In genomic region chr6:37704498-37704897, GRCh38 we compare ENCODE assay signal across 8 cellular contexts. TPM values are rescaled to one million over a fixed set of nuclear protein-coding genes. Genes with fewer than 3 reads are reported as not detected.
DNase-seq lines count a peak whose midpoint lies in the region; ATAC-seq, FAIRE-seq and TF ChIP-seq lines count a peak whose summit lies in the region.
"Not testable (repeated sequence)": the region's sequence is repeated elsewhere in the genome, so short reads cannot be mapped to it uniquely, and the experiment has no call there.

No MANE protein-coding gene starts in this region.

- CTCF ChIA-PET in A549 (lab: Yijun Ruan, JAX) (interaction anchor here (0.7 to 2.4 kb wide), 12 partner anchors 10 to 866 kb away, joined by 3 to 12 read pairs (median 4); no protein-coding TSS in a partner anchor), activated B cell treated with CpG ODN at 0.5 μM for 24 hours (lab: Charles Lee) (interaction anchor here (0.6 to 0.9 kb wide), 4 partner anchors 19 to 308 kb away, joined by 3 to 4 read pairs (median 3); no protein-coding TSS in a partner anchor)

- not testable (repeated sequence) for H2BK120ac ChIP-seq in mesenchymal stem cell (ENCODE audit: low read depth, low read length)

- H3K27ac Mint-ChIP-seq in HFFc6; activated naive CD8-positive, alpha-beta T cell; endothelial cell (ENCODE audit: unreplicated experiment): not testable (repeated sequence)
- H3K27ac Mint-ChIP-seq in activated B cell treated with CpG ODN at 0.5 μM for 24 hours, result peak overlapping the region; percentile 71

- POLR2A ChIA-PET in A549 (lab: Yijun Ruan, JAX) (interaction anchor here (0.6 kb wide), 1 partner anchor 151 kb away, joined by 5 read pairs; no protein-coding TSS in a partner anchor), activated B cell treated with CpG ODN at 0.5 μM for 24 hours (lab: Charles Lee) (interaction anchor here (1.2 to 1.3 kb wide), 2 partner anchors 25 to 114 kb away, joined by 3 to 5 read pairs; no protein-coding TSS in a partner anchor)

- not testable (repeated sequence) for H2BK15ac ChIP-seq in mesenchymal stem cell (ENCODE audit: low read depth, poor library complexity, severe bottlenecking)

- peak overlapping the region; percentile 91 for H3K9ac ChIP-seq in mesenchymal stem cell (ENCODE audit: low read length)

- H3K9me3 ChIP-seq in A549; mesenchymal stem cell (ENCODE audit: control insufficient read depth, low read length); osteoblast (ENCODE audit: low read depth, low read length); stomach: not testable (repeated sequence)

- TF ChIP-seq RAD21 in A549 (conservative IDR thresholded peaks at IDR 0.05 in 1 of 2, IDR thresholded peaks at IDR 0.05 in 1 of 2), result not testable (repeated sequence)

- FAIRE-seq in A549 (lab: Jason Lieb, UNC), result not testable (repeated sequence)

- H3K14ac ChIP-seq in mesenchymal stem cell (ENCODE audit: low read length in 2 of 2), result not testable (repeated sequence)

- H3K4ac ChIP-seq in mesenchymal stem cell (ENCODE audit: low read depth in 1 of 2, low read length in 2 of 2), result not testable (repeated sequence)

- not testable (repeated sequence) for H4K8ac ChIP-seq in mesenchymal stem cell (ENCODE audit: low read length)

- intact Hi-C loops in activated B cell treated with CpG ODN at 0.5 μM for 24 hours (cut with micrococcal nuclease), result loop anchor here (2.0 kb wide), 1 partner anchor 156 kb away; no protein-coding TSS in a partner anchor
- intact Hi-C loops in stomach (cut with DNase I; ENCODE audit: low total_unique reads), result not testable (repeated sequence)

- H3K9me3 Mint-ChIP-seq in HFFc6; activated B cell treated with CpG ODN at 0.5 μM for 24 hours; activated naive CD8-positive, alpha-beta T cell (ENCODE audit: low read depth); endothelial cell (ENCODE audit: unreplicated experiment): not testable (repeated sequence)

- 94% methylated on average over 2 of the region's 3 CpGs for WGBS in A549 (ENCODE audit: missing lambda C conversion rate)
- 40% methylated on average over 1 of the region's 3 CpGs for WGBS in mesenchymal stem cell
- WGBS in stomach, 5 donors, result 64 to 90% (median 88%) methylated on average over 3 of the region's 3 CpGs

- H3K4me3 Mint-ChIP-seq in HFFc6 (peak overlapping the region; percentile 83), activated B cell treated with CpG ODN at 0.5 μM for 24 hours (peak overlapping the region; percentile 86), endothelial cell (ENCODE audit: unreplicated experiment) (peak overlapping the region; percentile 79)
- peak overlapping the region; percentile 82 for H3K4me3 Mint-ChIP-seq in activated naive CD8-positive, alpha-beta T cell

- H2BK5ac ChIP-seq in mesenchymal stem cell (ENCODE audit: low read depth, low read length, poor library complexity, severe bottlenecking), result not testable (repeated sequence)

- H4K20me1 ChIP-seq in osteoblast (ENCODE audit: insufficient read depth, low read length), result not testable (repeated sequence)

- H3K27me3 ChIP-seq in mesenchymal stem cell (ENCODE audit: control insufficient read depth in 1 of 2, insufficient read depth in 1 of 2, low read length in 2 of 2); osteoblast (ENCODE audit: insufficient read depth, low read length): not testable (repeated sequence)
- H3K27me3 ChIP-seq in stomach, result peaks cover 0 to 24% (median under 1%) of the 10 kb centered on the region in 3 donors

- not testable (repeated sequence) for ATAC-seq in A549; activated B cell treated with CpG ODN at 0.5 μM for 24 hours (ENCODE audit: low read depth)

- peak overlapping the region; percentile 74 for H3K4me2 ChIP-seq in A549
- H3K4me2 ChIP-seq in mesenchymal stem cell (ENCODE audit: low read length, poor library complexity, severe bottlenecking), result not testable (repeated sequence)
- peak overlapping the region; percentile 84 for H3K4me2 ChIP-seq in osteoblast (ENCODE audit: insufficient read depth, low read length)

- not testable (repeated sequence) for TF ChIP-seq CTCF in A549 (IDR thresholded peaks at IDR 0.05); HFFc6 (IDR thresholded peaks at IDR 0.05); activated B cell treated with CpG ODN at 0.5 μM for 24 hours (IDR thresholded peaks at IDR 0.05); endothelial cell (IDR thresholded peaks at IDR 0.05; ENCODE audit: unreplicated experiment); osteoblast (IDR thresholded peaks at IDR 0.05; ENCODE audit: extremely low read depth, low read depth, low read length); stomach (IDR thresholded peaks at IDR 0.05)

- peaks cover 26% of the 10 kb centered on the region for H3K4me1 ChIP-seq in A549
- peaks cover 13% of the 10 kb centered on the region for H3K4me1 ChIP-seq in mesenchymal stem cell (ENCODE audit: control insufficient read depth, insufficient read depth, low read depth, low read length)
- H3K4me1 ChIP-seq in osteoblast (ENCODE audit: insufficient read depth, low read length), result peaks cover 22% of the 10 kb centered on the region
- peaks cover 9 to 24% (median 16%) of the 10 kb centered on the region in 4 donors for H3K4me1 ChIP-seq in stomach

- not testable (repeated sequence) for TF ChIP-seq POLR2A in A549 (IDR thresholded peaks at IDR 0.05; ENCODE audit: low read length); stomach (IDR thresholded peaks at IDR 0.05)

- not testable (repeated sequence) for H3K18ac ChIP-seq in mesenchymal stem cell (ENCODE audit: low read depth in 1 of 2, low read length in 2 of 2)

- not testable (repeated sequence) for H3K79me1 ChIP-seq in mesenchymal stem cell (replicated peaks; ENCODE audit: low read length, poor library complexity, severe bottlenecking)

- not testable (repeated sequence) for H3K36me3 Mint-ChIP-seq in HFFc6 (ENCODE audit: low read depth); activated B cell treated with CpG ODN at 0.5 μM for 24 hours (ENCODE audit: low read depth); activated naive CD8-positive, alpha-beta T cell; endothelial cell (ENCODE audit: low read depth, unreplicated experiment)

- not testable (repeated sequence) for H3K36me3 ChIP-seq in mesenchymal stem cell (ENCODE audit: control insufficient read depth in 1 of 2, insufficient read depth in 2 of 2, low read depth in 1 of 2, low read length in 2 of 2); osteoblast (ENCODE audit: insufficient read depth, low read length); stomach

- H3K4me3 ChIP-seq in A549; osteoblast (ENCODE audit: insufficient read depth, low read length); stomach: not testable (repeated sequence)
- H3K4me3 ChIP-seq in mesenchymal stem cell (ENCODE audit: insufficient read depth in 1 of 2, low read depth in 1 of 2, low read length in 2 of 2), result peak overlapping the region in 1 of 2 experiments; percentile 76

- DNase-seq in A549 (ENCODE audit: low read depth in 1 of 2, low spot score in 1 of 2); HFFc6; activated B cell treated with CpG ODN at 0.5 μM for 24 hours; endothelial cell (ENCODE audit: low spot score); mesenchymal stem cell; osteoblast (ENCODE audit: insufficient read length, low spot score, missing footprints); stomach: not testable (repeated sequence)

- H3K79me2 ChIP-seq in osteoblast (ENCODE audit: insufficient read depth, low read length), result not testable (repeated sequence)

- TF ChIP-seq EP300 in A549 (IDR thresholded peaks at IDR 0.05); stomach (IDR thresholded peaks at IDR 0.05): not testable (repeated sequence)

- H2BK12ac ChIP-seq in mesenchymal stem cell (ENCODE audit: low read length in 2 of 2), result not testable (repeated sequence)

- H2AFZ ChIP-seq in mesenchymal stem cell (ENCODE audit: low read depth, low read length); osteoblast (ENCODE audit: low read length): not testable (repeated sequence)

- H3K23ac ChIP-seq in mesenchymal stem cell (ENCODE audit: low read length in 2 of 2), result not testable (repeated sequence)

- H2AK5ac ChIP-seq in mesenchymal stem cell (ENCODE audit: low read length, severe bottlenecking), result not testable (repeated sequence)

- H3K27ac ChIP-seq in A549 (peak overlapping the region; percentile 77 to 87), mesenchymal stem cell (ENCODE audit: low read length, poor library complexity, severe bottlenecking) (peak overlapping the region; percentile 88), stomach (peak overlapping the region in 3 of 5 donors; percentile 70 to 85 (median 81))
- H3K27ac ChIP-seq in osteoblast (ENCODE audit: low read depth, low read length), result not testable (repeated sequence)

- H3K27me3 Mint-ChIP-seq in HFFc6 (ENCODE audit: insufficient read depth); activated B cell treated with CpG ODN at 0.5 μM for 24 hours; activated naive CD8-positive, alpha-beta T cell; endothelial cell (ENCODE audit: unreplicated experiment): not testable (repeated sequence)

- not testable (repeated sequence) for H4K91ac ChIP-seq in mesenchymal stem cell (ENCODE audit: low read length)

- H3K4me1 Mint-ChIP-seq in HFFc6 (ENCODE audit: low read depth), result peaks cover 22% of the 10 kb centered on the region
- H3K4me1 Mint-ChIP-seq in activated B cell treated with CpG ODN at 0.5 μM for 24 hours, result peaks cover 21% of the 10 kb centered on the region
- H3K4me1 Mint-ChIP-seq in activated naive CD8-positive, alpha-beta T cell (ENCODE audit: low read depth), result peaks cover 16% of the 10 kb centered on the region
- peaks cover 13% of the 10 kb centered on the region for H3K4me1 Mint-ChIP-seq in endothelial cell (ENCODE audit: unreplicated experiment)

RNA-seq across cellular contexts. Expression of gene MDGA1, which starts 6.8 kb away (rescaled TPM):
- polyA plus RNA-seq in A549 (2011; rRNA removed) (0.74 and 1.1 TPM in 2 replicates), A549 (2017; fragmentation: RNase III; extraction: RNeasy Plus Mini Kit Qiagen cat#74134 plus additional on column Dnase treatment) (7.5 to 9.1 TPM (median 8.5 TPM) in 3 replicates), stomach (1 to 10 TPM in 1 of 3 donors, under 1 TPM in 2; 0.46 to 1.1 (median 0.68) TPM)
- polyA plus RNA-seq in A549 (2012; cell fraction: cytosol; rRNA removed), result 7.4 and 7.5 TPM in 2 replicates
- 22.8 and 24.6 TPM in 2 replicates for polyA plus RNA-seq in A549 (2012; cell fraction: nucleus; rRNA removed)
- polyA minus RNA-seq in A549 (2011; rRNA and poly(A)+ RNA removed), result 2.6 and 3.7 TPM in 2 replicates
- total RNA-seq in HFFc6 (2021; fragmentation: NEBNext Ultra II Directional; extraction: Animal tissue kit (Norgen Biotek cat#: 25700)), result 1 to 10 TPM; 3.8 to 6.8 (median 5.7) TPM
- total RNA-seq in activated B cell treated with CpG ODN at 0.5 μM for 24 hours (6.1 and 6.7 TPM in 2 replicates), endothelial cell (ENCODE audit: unreplicated experiment) (4.8 TPM), osteoblast (6.2 and 10.6 TPM in 2 replicates), stomach (1 to 10 TPM in 4 of 5 donors, under 1 TPM in 1; 0.58 to 4.5 (median 2.9) TPM)
- 2.1 TPM for polyA plus RNA-seq in mesenchymal stem cell (2013, experiment 1 of 2)
- polyA plus RNA-seq in mesenchymal stem cell (2013, experiment 2 of 2), result 1.8 TPM
